In the genomic region with DNA sequence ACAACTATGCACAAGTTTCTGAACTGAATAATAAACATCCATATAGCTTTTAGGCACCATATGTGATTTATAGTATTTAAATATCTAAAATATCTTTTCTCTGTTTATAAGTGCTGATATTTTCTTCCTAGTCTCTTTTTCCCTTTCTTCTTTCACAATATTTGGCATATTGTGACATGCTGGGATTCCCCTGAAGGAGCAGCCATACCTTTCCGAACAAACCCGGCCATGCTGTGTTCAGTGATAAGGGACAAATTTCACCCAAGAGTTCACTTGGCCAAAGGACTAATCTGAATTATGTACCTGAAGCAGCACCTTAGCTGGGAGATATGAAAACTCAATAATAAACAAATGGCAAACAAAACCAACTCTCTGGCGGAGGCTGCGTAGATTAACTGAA, we compare ENCODE assay signal across 1 cellular context.
TF ChIP-seq lines count a peak whose summit lies in the region.

No MANE protein-coding gene starts in this region.

TF ChIP-seq in IMR-90, 13 proteins besides CTCF, POLR2A, EP300 and RAD21:
- no peak for TF ChIP-seq RCOR1 (IDR thresholded peaks at IDR 0.05; ENCODE audit: insufficient replicate concordance, low read length)
- peak; percentile 52 for TF ChIP-seq CEBPB (IDR thresholded peaks at IDR 0.05; ENCODE audit: low read depth, low read length)
